1 cellular context compared by ENCODE assay signal in genomic region chr2:42025151-42025582, GRCh38.
TF ChIP-seq lines count a peak whose summit lies in the region.

No MANE protein-coding gene starts in this region.

TF ChIP-seq in H1, 55 proteins besides CTCF, POLR2A, EP300 and RAD21:
- no peak for TF ChIP-seq SIX5 (IDR thresholded peaks at IDR 0.05; ENCODE audit: low read depth, low read length)
- peak; percentile 71 for TF ChIP-seq EGR1 (IDR thresholded peaks at IDR 0.05; ENCODE audit: borderline replicate concordance, low read depth, low read length)
TF ChIP-seq in H1: peak in this region for 1.
